32 cellular contexts compared by ENCODE assay signal in genomic region chr6:19830171-19830570, GRCh38. TPM values are rescaled to one million over a fixed set of nuclear protein-coding genes. Genes with fewer than 3 reads are reported as not detected.
A peak's percentile ranks its signal among the peaks of the same experiment; 100 is the strongest.
DNase-seq lines count a peak whose midpoint lies in the region; ATAC-seq, FAIRE-seq and TF ChIP-seq lines count a peak whose summit lies in the region.
"Had no signal": no experiment of that assay in that cellular context is flagged by ENCODE, and none has a peak within 500 bp of the region (broad histone marks: within the 10 kb centered on the region; RNA-seq: fewer than 3 reads in every experiment).

No MANE protein-coding gene starts in this region.

- H3K27ac ChIP-seq in coronary artery = no peak overlapping the region
- H3K27ac ChIP-seq: BLaER1, heart left ventricle, PC-9, psoas muscle, stomach, VCaP had no signal

- peaks cover 5% of the 10 kb centered on the region for H3K36me3 Mint-ChIP-seq in neural crest cell (ENCODE audit: low read depth)
- H3K36me3 Mint-ChIP-seq: activated naive CD8-positive, alpha-beta T cell treated with anti-CD3 and anti-CD28 coated beads for 36 hours had no signal

- peak; percentile 40 for DNase-seq in Caki2 (ENCODE audit: low read depth)
- DNase-seq in RCC 7860 (ENCODE audit: low spot score) = peak; percentile 83
- DNase-seq in fibroblast of mammary gland (ENCODE audit: low read depth) = peak; percentile 52
- DNase-seq in neural crest cell (ENCODE audit: low read depth, low spot score) = no peak
- DNase-seq in 8988T = no peak
- no peak for DNase-seq in coronary artery (ENCODE audit: low spot score)
- no peak for DNase-seq in NCI-H2029 treated with DMSO at 0.1 percent for 48 hours (lab: John Stamatoyannopoulos, UW)
- DNase-seq: activated CD4-positive, alpha-beta T cell treated with anti-CD3 and anti-CD28 coated beads for 48 hours; activated CD8-positive, alpha-beta memory T cell treated with anti-CD3 and anti-CD28 coated beads for 24 hours; activated effector memory CD4-positive, alpha-beta T cell treated with Interleukin-2 at 50 U/mL for 16 hours; activated naive CD8-positive, alpha-beta T cell treated with anti-CD3 and anti-CD28 coated beads for 36 hours; DMS79 treated with DMSO at 0.1 percent for 48 hours; effector CD4-positive, alpha-beta T cell; foreskin fibroblast; heart left ventricle; Kasumi-1; left colon; NCI-H2171; NCI-H510A treated with DMSO at 0.1 percent for 48 hours; NK-92 treated with Interleukin-12 subunit alpha and Interleukin-12 subunit beta, amount 100 ng/mL, for 24 hours; nucleus accumbens; PC-9; psoas muscle; SHP77 treated with DMSO at 0.1 percent for 48 hours; stimulated activated CD8-positive, alpha-beta memory T cell treated with anti-CD3 and anti-CD28 coated beads, Interleukin-4, amount 100 ng/mL, for 48 hours; stomach had no signal

- peaks cover 7% of the 10 kb centered on the region for H3K9me3 Mint-ChIP-seq in neural crest cell
- H3K9me3 Mint-ChIP-seq: T-helper 2 cell treated with Interferon-gamma antibody and Interleukin-4, amounts not matched to agents 5 μg/mL and 100 μg/mL, for 36 hours had no signal

- ATAC-seq in HG03342 (IDR thresholded peaks at IDR 0.05; ENCODE audit: unreplicated experiment) = no peak
- ATAC-seq: heart left ventricle, left colon, psoas muscle had no signal

- FAIRE-seq in RCC 7860 (lab: Jason Lieb, UNC) = peak; percentile 88

- H3K4me1 Mint-ChIP-seq in neural crest cell = peaks cover 10% of the 10 kb centered on the region
- H3K4me1 Mint-ChIP-seq: activated naive CD8-positive, alpha-beta T cell treated with anti-CD3 and anti-CD28 coated beads for 36 hours; memory B cell had no signal

- TF ChIP-seq CTCF in fibroblast of mammary gland (conservative IDR thresholded peaks at IDR 0.05; ENCODE audit: control insufficient read depth, insufficient read depth, low read depth, low read length) (no peak), neural crest cell (conservative IDR thresholded peaks at IDR 0.05) (no peak), coronary artery (IDR thresholded peaks at IDR 0.05) (no peak)

- no peak overlapping the region for H3K4me3 ChIP-seq in fibroblast of mammary gland (ENCODE audit: control insufficient read depth, low read depth, low read length)
- no peak overlapping the region for H3K4me3 ChIP-seq in coronary artery
- H3K4me3 ChIP-seq: BLaER1, heart left ventricle, PC-9, psoas muscle, stomach, tibial nerve had no signal

- no peak overlapping the region for H3K4me3 Mint-ChIP-seq in neural crest cell
- H3K4me3 Mint-ChIP-seq: activated naive CD8-positive, alpha-beta T cell treated with anti-CD3 and anti-CD28 coated beads for 36 hours; memory B cell; T-helper 2 cell treated with Interferon-gamma antibody and Interleukin-4, amounts not matched to agents 5 μg/mL and 100 μg/mL, for 36 hours had no signal

- H3K27ac Mint-ChIP-seq in neural crest cell (ENCODE audit: unreplicated experiment) = peak overlapping the region; percentile 54
- H3K27ac Mint-ChIP-seq: activated naive CD8-positive, alpha-beta T cell treated with anti-CD3 and anti-CD28 coated beads for 36 hours; memory B cell; T-helper 2 cell treated with Interferon-gamma antibody and Interleukin-4, amounts not matched to agents 5 μg/mL and 100 μg/mL, for 36 hours had no signal

- in situ Hi-C loops in Caki2 (cut with HindIII; ENCODE audit: low pct_unique_long_range_greater_than_20kb, low sequenced_read_pairs) = no loop called here

- H3K27me3 Mint-ChIP-seq in neural crest cell (ENCODE audit: low read depth) = no peaks in the 10 kb centered on the region

RNA-seq across cellular contexts. Expression of gene ID4, which starts 7.0 kb away (rescaled TPM):
- 69.8 and 73.3 TPM in 2 replicates for total RNA-seq in Caki2 (2014; rRNA removed; shearing (Covaris generic); ENCODE audit: low replicate concordance)
- total RNA-seq in neural crest cell = 104 and 106 TPM in 2 replicates
- total RNA-seq: activated naive CD8-positive, alpha-beta T cell treated with anti-CD3 and anti-CD28 coated beads for 36 hours had no signal

Comparison
In these comparisons a context has a peak if more than half of its experiments do, and no peak if none do; other contexts are left out.
1. DNase-seq: peak in Caki2 (single experiment), RCC 7860 (single experiment) and fibroblast of mammary gland (single experiment); none in neural crest cell (single experiment), 8988T (single experiment), coronary artery (single experiment) and NCI-H2029 treated with DMSO at 0.1 percent for 48 hours (single experiment).